1 cellular context compared by ENCODE assay signal in the genomic region with DNA sequence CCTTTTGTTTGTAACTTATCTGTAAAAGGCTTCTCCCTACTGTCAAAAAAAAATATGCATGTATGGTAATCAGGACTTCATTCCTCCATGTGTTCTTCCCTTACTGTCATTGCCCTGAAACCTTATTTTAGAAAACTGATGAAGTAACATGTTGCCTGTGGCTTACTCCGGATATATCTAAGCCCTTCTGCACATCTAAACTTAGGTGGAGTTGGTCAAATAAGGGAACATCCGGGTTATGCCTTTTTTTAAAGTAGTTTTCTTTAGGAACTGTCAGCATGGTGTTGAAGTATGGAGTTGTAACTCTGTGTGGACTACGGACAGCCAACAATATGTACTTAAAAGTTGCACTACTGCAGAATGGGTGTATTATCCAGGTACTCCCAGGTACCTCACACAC.
TF ChIP-seq lines count a peak whose summit lies in the region.

No MANE protein-coding gene starts in this region.

TF ChIP-seq in IMR-90, 13 proteins besides CTCF, POLR2A, EP300 and RAD21:
- TF ChIP-seq RCOR1 (IDR thresholded peaks at IDR 0.05; ENCODE audit: insufficient replicate concordance, low read length), result no peak
- TF ChIP-seq NFE2L2 (IDR thresholded peaks at IDR 0.05; ENCODE audit: low read depth, low read length), result no peak
- no peak for TF ChIP-seq RFX5 (IDR thresholded peaks at IDR 0.05; ENCODE audit: low read depth, low read length)
- TF ChIP-seq FOS (IDR thresholded peaks at IDR 0.05; ENCODE audit: low read depth, low read length), result no peak
- TF ChIP-seq MXI1 (IDR thresholded peaks at IDR 0.05; ENCODE audit: borderline replicate concordance, low read depth, low read length), result no peak
- TF ChIP-seq, protein P1, sequence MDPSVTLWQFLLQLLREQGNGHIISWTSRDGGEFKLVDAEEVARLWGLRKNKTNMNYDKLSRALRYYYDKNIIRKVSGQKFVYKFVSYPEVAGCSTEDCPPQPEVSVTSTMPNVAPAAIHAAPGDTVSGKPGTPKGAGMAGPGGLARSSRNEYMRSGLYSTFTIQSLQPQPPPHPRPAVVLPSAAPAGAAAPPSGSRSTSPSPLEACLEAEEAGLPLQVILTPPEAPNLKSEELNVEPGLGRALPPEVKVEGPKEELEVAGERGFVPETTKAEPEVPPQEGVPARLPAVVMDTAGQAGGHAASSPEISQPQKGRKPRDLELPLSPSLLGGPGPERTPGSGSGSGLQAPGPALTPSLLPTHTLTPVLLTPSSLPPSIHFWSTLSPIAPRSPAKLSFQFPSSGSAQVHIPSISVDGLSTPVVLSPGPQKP (IDR thresholded peaks at IDR 0.05; ENCODE audit: borderline replicate concordance, low read depth, low read length), result no peak
- TF ChIP-seq BHLHE40 (IDR thresholded peaks at IDR 0.05; ENCODE audit: low read depth, low read length), result no peak
- TF ChIP-seq CEBPB (IDR thresholded peaks at IDR 0.05; ENCODE audit: low read depth, low read length), result no peak
- TF ChIP-seq MAFK (IDR thresholded peaks at IDR 0.05; ENCODE audit: low read depth, low read length), result no peak
- TF ChIP-seq CHD1 (IDR thresholded peaks at IDR 0.05; ENCODE audit: low read depth, low read length), result no peak
- TF ChIP-seq MAZ (IDR thresholded peaks at IDR 0.05; ENCODE audit: borderline replicate concordance, low read depth, low read length), result no peak
- TF ChIP-seq SMC3 (IDR thresholded peaks at IDR 0.05; ENCODE audit: low read depth, low read length), result no peak
- TF ChIP-seq USF2 (IDR thresholded peaks at IDR 0.05; ENCODE audit: low read depth, low read length), result no peak
